In genomic region chr6:143993965-143994646, GRCh38 we compare ENCODE assay signal across 18 cellular contexts. TPM values are rescaled to one million over a fixed set of nuclear protein-coding genes. Genes with fewer than 3 reads are reported as not detected.
DNase-seq lines count a peak whose midpoint lies in the region; ATAC-seq, FAIRE-seq and TF ChIP-seq lines count a peak whose summit lies in the region.
"Had no signal": no experiment of that assay in that cellular context is flagged by ENCODE, and none has a peak within 500 bp of the region (broad histone marks: within the 10 kb centered on the region; RNA-seq: fewer than 3 reads in every experiment).

No MANE protein-coding gene starts in this region.

- H3K9me1 ChIP-seq in K562 (ENCODE audit: control insufficient read depth, insufficient read depth, low read length), result no peaks in the 10 kb centered on the region

- TF ChIP-seq POLR2A in K562 (conservative IDR thresholded peaks at IDR 0.05), result no peak

- H3K27me3 ChIP-seq in K562 (ENCODE audit: control insufficient read depth in 2 of 2, insufficient read depth in 2 of 2, low read length in 2 of 2) (no peaks in the 10 kb centered on the region), neural cell (ENCODE audit: insufficient read depth, low read depth, low read length) (no peaks in the 10 kb centered on the region)
- H3K27me3 ChIP-seq: BLaER1 treated with 17β-estradiol and CSF1 and Interleukin-3, amounts not matched to agents 10 nM and 100 nM had no signal

- no TSS peak for BruUV-seq in K562 (replicated peaks; lab: Mats Ljungman, UMichigan)

- no peak overlapping the region for H3K4me3 ChIP-seq in K562
- peak overlapping the region; percentile 41 for H3K4me3 ChIP-seq in neural cell (ENCODE audit: low read length)
- H3K4me3 ChIP-seq: A549; BLaER1 treated with 17β-estradiol and CSF1 and Interleukin-3, amounts not matched to agents 10 nM and 100 nM had no signal

- peaks cover 3% of the 10 kb centered on the region for H3F3A ChIP-seq in neural cell (ENCODE audit: insufficient read depth, low read length, poor library complexity, severe bottlenecking)

- H4K20me1 ChIP-seq in K562 (replicated peaks; ENCODE audit: control insufficient read depth, insufficient read depth, low read length) (no peaks in the 10 kb centered on the region), neural cell (ENCODE audit: insufficient read depth) (no peaks in the 10 kb centered on the region)
- H4K20me1 ChIP-seq: BLaER1 treated with 17β-estradiol and CSF1 and Interleukin-3, amounts not matched to agents 10 nM and 100 nM had no signal

- in situ Hi-C loops in K562 (cut with MboI), result no loop called here

- DNase-seq in DMS79 treated with DMSO at 0.1 percent for 48 hours (lab: John Stamatoyannopoulos, UW) (peak; percentile 19), DMS79 (lab: John Stamatoyannopoulos, UW) (no peak), K562 (ENCODE audit: extremely low read depth in 1 of 4, low spot score in 3 of 4) (no peak)
- DNase-seq: AML-193; Caco-2; Calu3; CD4-positive, alpha-beta T cell; CD8-positive, alpha-beta T cell; GF-D8 had no signal

- no peak overlapping the region for H3K27ac ChIP-seq in K562 (ENCODE audit: extremely low read depth, low read depth, low read length)
- H3K27ac ChIP-seq in neural cell (ENCODE audit: low read length), result peak overlapping the region; percentile 79
- H3K27ac ChIP-seq: 22Rv1; A549; BLaER1 treated with 17β-estradiol and CSF1 and Interleukin-3, amounts not matched to agents 10 nM and 100 nM; C4-2B had no signal

- POLR2A ChIA-PET in K562 (lab: Yijun Ruan, JAX), result no interaction called here

- H3K9me3 ChIP-seq in K562 (replicated peaks; ENCODE audit: control insufficient read depth, insufficient read depth, low read depth, low read length) (no peaks in the 10 kb centered on the region), neural cell (ENCODE audit: low read length) (no peaks in the 10 kb centered on the region)
- H3K9me3 ChIP-seq: Caco-2 had no signal

- 40% methylated on average over 7 of the region's 7 CpGs for WGBS in K562 (ENCODE audit: insufficient coverage, low coverage, missing lambda C conversion rate)

- no peak for ATAC-seq in K562
- no peak for ATAC-seq in GM18858 (IDR thresholded peaks at IDR 0.05; ENCODE audit: unreplicated experiment)
- ATAC-seq: A549; CD8-positive, alpha-beta T cell had no signal

- no peak for FAIRE-seq in K562 (lab: Jason Lieb, UNC)
- FAIRE-seq: A549, D721Med, G401.6, GM12891 had no signal

- H3K79me2 ChIP-seq in K562 (ENCODE audit: control insufficient read depth, insufficient read depth, low read length) (no peaks in the 10 kb centered on the region), neural cell (replicated peaks; ENCODE audit: insufficient read depth, low read length) (no peaks in the 10 kb centered on the region)

- TF ChIP-seq RAD21 in K562 (CRISPR knock-in tag; conservative IDR thresholded peaks at IDR 0.05 in 1 of 2, IDR thresholded peaks at IDR 0.05 in 1 of 2) (no peak), neural cell (conservative IDR thresholded peaks at IDR 0.05) (no peak)

- no peak for TF ChIP-seq EP300 in K562 (IDR thresholded peaks at IDR 0.05; ENCODE audit: low read length)
- peak; percentile 91 for TF ChIP-seq EP300 in neural cell (conservative IDR thresholded peaks at IDR 0.05; ENCODE audit: poor library complexity, severe bottlenecking)

- H2AFZ ChIP-seq in K562 (ENCODE audit: low read depth, low read length) (no peak overlapping the region), neural cell (ENCODE audit: low read depth, low read length) (no peak overlapping the region)

- H3K9ac ChIP-seq in K562 (ENCODE audit: insufficient read depth in 1 of 2, low read depth in 2 of 2, low read length in 2 of 2) (no peak overlapping the region), neural cell (ENCODE audit: low read length) (peak overlapping the region; percentile 27)
- H3K9ac ChIP-seq: BLaER1 treated with 17β-estradiol and CSF1 and Interleukin-3, amounts not matched to agents 10 nM and 100 nM had no signal

- no peak for TF ChIP-seq CTCF in K562 (IDR thresholded peaks at IDR 0.05 in 2 of 3, conservative IDR thresholded peaks at IDR 0.05 in 1 of 3; ENCODE audit: insufficient read depth in 2 of 3, low read depth in 1 of 3, low read length in 3 of 3)
- TF ChIP-seq CTCF in neural cell (IDR thresholded peaks at IDR 0.05; ENCODE audit: poor library complexity, severe bottlenecking), result no peak

- H3K4me2 ChIP-seq in K562 (ENCODE audit: insufficient read depth, low read length), result no peak overlapping the region
- H3K4me2 ChIP-seq in neural cell (ENCODE audit: low read length), result peak overlapping the region; percentile 27
- H3K4me2 ChIP-seq: A549; BLaER1 treated with 17β-estradiol and CSF1 and Interleukin-3, amounts not matched to agents 10 nM and 100 nM had no signal

- H3K4me1 ChIP-seq in K562 (replicated peaks in 1 of 2; ENCODE audit: control insufficient read depth in 2 of 2, insufficient read depth in 2 of 2, low read length in 2 of 2), result no peaks in the 10 kb centered on the region
- H3K4me1 ChIP-seq: A549; BLaER1 treated with 17β-estradiol and CSF1 and Interleukin-3, amounts not matched to agents 10 nM and 100 nM; Caco-2 had no signal

- H3K9me2 ChIP-seq in neural cell (ENCODE audit: insufficient read depth, low read length), result no peaks in the 10 kb centered on the region

- CTCF ChIA-PET in K562 (lab: Yijun Ruan, JAX; ENCODE audit: low intra/inter-chr PET ratio), result no interaction called here

- intact Hi-C loops in K562 (cut with micrococcal nuclease), result no loop called here

- H3K36me3 ChIP-seq in K562 (ENCODE audit: control insufficient read depth, insufficient read depth, low read length), result no peaks in the 10 kb centered on the region
- no peaks in the 10 kb centered on the region for H3K36me3 ChIP-seq in neural cell (ENCODE audit: insufficient read depth, low read length)
- H3K36me3 ChIP-seq: BLaER1 treated with 17β-estradiol and CSF1 and Interleukin-3, amounts not matched to agents 10 nM and 100 nM had no signal

TF ChIP-seq in K562, 482 proteins besides CTCF, POLR2A, EP300 and RAD21:
- TF ChIP-seq MED1 (CRISPR knock-in tag; IDR thresholded peaks at IDR 0.05; ENCODE audit: borderline replicate concordance), result no peak
- TF ChIP-seq ZNF584 (CRISPR knock-in tag; IDR thresholded peaks at IDR 0.05; ENCODE audit: low read depth), result peak; percentile 98

TF ChIP-seq in neural cell, 6 proteins besides CTCF, POLR2A, EP300 and RAD21:
- TF ChIP-seq TAF1 (IDR thresholded peaks at IDR 0.05; ENCODE audit: low read depth) (no peak), POLR2AphosphoS5 (IDR thresholded peaks at IDR 0.05) (peak; percentile 84), REST (IDR thresholded peaks at IDR 0.05; ENCODE audit: borderline replicate concordance) (peak; percentile 67), SMC3 (conservative IDR thresholded peaks at IDR 0.05; ENCODE audit: poor library complexity) (no peak), MXI1 (conservative IDR thresholded peaks at IDR 0.05; ENCODE audit: poor library complexity, severe bottlenecking) (peak; percentile 56), EZH2 (IDR thresholded peaks at IDR 0.05; ENCODE audit: borderline replicate concordance, insufficient read depth, low read length, poor library complexity, severe bottlenecking) (no peak)

RNA-seq across cellular contexts. Expression of gene PLAGL1, which starts 14.0 kb away (rescaled TPM):
- 37.8 and 55.0 TPM in 2 replicates for total RNA-seq in K562 (2011; cell fraction: chromatin; rRNA removed; ENCODE audit: low replicate concordance)
- 16.5 and 17.4 TPM in 2 replicates for total RNA-seq in K562 (2011; cell fraction: nucleolus; rRNA removed)
- total RNA-seq in K562 (2011; cell fraction: nucleoplasm; rRNA removed), result 44.0 and 76.9 TPM in 2 replicates
- total RNA-seq in K562 (2014; rRNA removed) (11.7 and 14.8 TPM in 2 replicates), K562 (2014; rRNA removed; fragmentation: Illumina TruSeq; extraction: Trizol) (11.0 and 11.5 TPM in 2 replicates), K562 (2015; rRNA removed; fragmentation: Illumina TruSeq; extraction: Trizol) (13.2 and 15.1 TPM in 2 replicates), K562 (2021) (26.2 and 27.0 TPM in 2 replicates)
- polyA plus RNA-seq in K562 (2011; rRNA removed) (18.9 and 53.9 TPM in 2 replicates), K562 (2014; fragmentation: Illumina TruSeq; extraction: Trizol) (27.4 and 29.6 TPM in 2 replicates), K562 (2014; fragmentation: Nextera tagmentation; extraction: Ambion mirVana) (1 to 10 TPM; 4.9 to 5.9 TPM), K562 (2014; rRNA removed) (18.7 and 19.6 TPM in 2 replicates), neural cell (22.3 and 34.0 TPM in 2 replicates)
- 11.7 and 22.0 TPM in 2 replicates for polyA plus RNA-seq in K562 (2011; cell fraction: cytosol; rRNA removed)
- polyA plus RNA-seq in K562 (2011; cell fraction: nucleus; rRNA removed), result 111 and 133 TPM in 2 replicates
- polyA plus RNA-seq in K562 (2012), result 30.7 and 36.6 TPM in 2 replicates
- polyA minus RNA-seq in K562 (2011; rRNA and poly(A)+ RNA removed), result 20.9 and 39.9 TPM in 2 replicates
- polyA minus RNA-seq in K562 (2011; cell fraction: cytosol; rRNA and poly(A)+ RNA removed), result 6.9 and 18.7 TPM in 2 replicates
- polyA minus RNA-seq in K562 (2011; cell fraction: nucleus; rRNA and poly(A)+ RNA removed), result 32.3 and 88.7 TPM in 2 replicates
- polyA minus RNA-seq in neural cell, result 17.0 and 28.8 TPM in 2 replicates
